In genomic region chr13:109840201-109840892, GRCh38 we compare ENCODE assay signal across 7 cellular contexts. TPM values are rescaled to one million over a fixed set of nuclear protein-coding genes. Genes with fewer than 3 reads are reported as not detected.
DNase-seq lines count a peak whose midpoint lies in the region; ATAC-seq, FAIRE-seq and TF ChIP-seq lines count a peak whose summit lies in the region.

No MANE protein-coding gene starts in this region.

- no peaks in the 10 kb centered on the region for H3K79me2 ChIP-seq in K562 (ENCODE audit: control insufficient read depth, insufficient read depth, low read length)

- no peak for TF ChIP-seq EP300 in K562 (IDR thresholded peaks at IDR 0.05; ENCODE audit: low read length)

- no peaks in the 10 kb centered on the region for H4K20me1 ChIP-seq in K562 (replicated peaks; ENCODE audit: control insufficient read depth, insufficient read depth, low read length)

- no peak overlapping the region for H3K4me2 ChIP-seq in K562 (ENCODE audit: insufficient read depth, low read length)

- TF ChIP-seq RAD21 in K562 (CRISPR knock-in tag; conservative IDR thresholded peaks at IDR 0.05 in 1 of 2, IDR thresholded peaks at IDR 0.05 in 1 of 2): no peak

- no peaks in the 10 kb centered on the region for H3K4me1 ChIP-seq in K562 (replicated peaks in 1 of 2; ENCODE audit: control insufficient read depth in 2 of 2, insufficient read depth in 2 of 2, low read length in 2 of 2)

- no peak overlapping the region for H3K4me3 ChIP-seq in K562

- no TSS peak for BruUV-seq in K562 (replicated peaks; lab: Mats Ljungman, UMichigan)

- H3K9ac ChIP-seq in K562 (ENCODE audit: insufficient read depth in 1 of 2, low read depth in 2 of 2, low read length in 2 of 2): no peak overlapping the region

- WGBS in K562 (ENCODE audit: insufficient coverage, low coverage, missing lambda C conversion rate): 0% methylated on average over 4 of the region's 9 CpGs

- H3K9me1 ChIP-seq in K562 (ENCODE audit: control insufficient read depth, insufficient read depth, low read length): no peaks in the 10 kb centered on the region

- no peaks in the 10 kb centered on the region for H3K36me3 ChIP-seq in K562 (ENCODE audit: control insufficient read depth, insufficient read depth, low read length)

- peak; percentile 42 for ATAC-seq in GM18909 (IDR thresholded peaks at IDR 0.05; ENCODE audit: poor library complexity, unreplicated experiment)
- no peak for ATAC-seq in K562
- ATAC-seq in HG02970 (IDR thresholded peaks at IDR 0.05; ENCODE audit: low FRiP score, unreplicated experiment): no peak
- ATAC-seq in HG03095 (IDR thresholded peaks at IDR 0.05; ENCODE audit: unreplicated experiment): no peak

- POLR2A ChIA-PET in K562 (lab: Yijun Ruan, JAX): no interaction called here

- no peak overlapping the region for H2AFZ ChIP-seq in K562 (ENCODE audit: low read depth, low read length)

- FAIRE-seq in K562 (lab: Jason Lieb, UNC): no peak

- intact Hi-C loops in K562 (cut with micrococcal nuclease): no loop called here

- TF ChIP-seq POLR2A in K562 (conservative IDR thresholded peaks at IDR 0.05): no peak

- in situ Hi-C loops in K562 (cut with MboI): no loop called here

- no peaks in the 10 kb centered on the region for H3K9me3 ChIP-seq in K562 (replicated peaks; ENCODE audit: control insufficient read depth, insufficient read depth, low read depth, low read length)

- CTCF ChIA-PET in K562 (lab: Yijun Ruan, JAX; ENCODE audit: low intra/inter-chr PET ratio): no interaction called here

- H3K27ac ChIP-seq in K562 (ENCODE audit: extremely low read depth, low read depth, low read length): no peak overlapping the region

- DNase-seq in LHCN-M2 (ENCODE audit: low read depth) (peak; percentile 98), K562 (ENCODE audit: extremely low read depth in 1 of 4, low spot score in 3 of 4) (no peak), superior temporal gyrus (ENCODE audit: extremely low spot score) (no peak)
- peak; percentile 39 for DNase-seq in stimulated activated CD4-positive, alpha-beta T cell treated with anti-CD3 and anti-CD28 coated beads, Interleukin-15, amount 100 ng/mL, for 24 hours

- no peak for TF ChIP-seq CTCF in K562 (IDR thresholded peaks at IDR 0.05 in 2 of 3, conservative IDR thresholded peaks at IDR 0.05 in 1 of 3; ENCODE audit: insufficient read depth in 2 of 3, low read depth in 1 of 3, low read length in 3 of 3)

- peaks cover 14 to 49% of the 10 kb centered on the region in 2 experiments; a peak in 4 of 5 replicates for H3K27me3 ChIP-seq in K562 (ENCODE audit: control insufficient read depth in 2 of 2, insufficient read depth in 2 of 2, low read length in 2 of 2)

TF ChIP-seq in K562, 482 proteins besides CTCF, POLR2A, EP300 and RAD21:
- 0 out of 2 replicates have a peak, but pooled peaks have one; percentile 22 for TF ChIP-seq ZNF263 (CRISPR knock-in tag; IDR thresholded peaks at IDR 0.05; ENCODE audit: borderline replicate concordance)
- TF ChIP-seq FOSL1 (tag; conservative IDR thresholded peaks at IDR 0.05): peak; percentile 62
- no peak for TF ChIP-seq ZNF431 (CRISPR knock-in tag; IDR thresholded peaks at IDR 0.05)
- TF ChIP-seq NFE2 (IDR thresholded peaks at IDR 0.05; ENCODE audit: low read depth): 0 out of 2 replicates have a peak, but pooled peaks have one; percentile 22
- no peak for TF ChIP-seq PHF21A (IDR thresholded peaks at IDR 0.05; ENCODE audit: borderline replicate concordance, low read depth)
TF ChIP-seq in K562: peak in this region for 3.

RNA-seq across cellular contexts. Expression of gene IRS2, which starts 54.0 kb away (rescaled TPM):
- total RNA-seq in LHCN-M2 (2014; rRNA removed) (37.8 and 46.7 TPM in 2 replicates), K562 (2014; rRNA removed) (1.2 and 1.4 TPM in 2 replicates), K562 (2014; rRNA removed; fragmentation: Illumina TruSeq; extraction: Trizol) (0.51 and 0.54 TPM in 2 replicates), K562 (2015; rRNA removed; fragmentation: Illumina TruSeq; extraction: Trizol) (0.36 and 0.41 TPM in 2 replicates), K562 (2021) (3.9 and 4.6 TPM in 2 replicates)
- polyA plus RNA-seq in LHCN-M2 (2012): 17.9 TPM
- 1.6 and 2.0 TPM in 2 replicates for total RNA-seq in K562 (2011; cell fraction: chromatin; rRNA removed; ENCODE audit: low replicate concordance)
- 2.4 and 2.7 TPM in 2 replicates for total RNA-seq in K562 (2011; cell fraction: nucleolus; rRNA removed)
- total RNA-seq in K562 (2011; cell fraction: nucleoplasm; rRNA removed): 1.5 and 1.7 TPM in 2 replicates
- polyA plus RNA-seq in K562 (2011; rRNA removed) (0.47 and 0.49 TPM in 2 replicates), K562 (2014; fragmentation: Illumina TruSeq; extraction: Trizol) (0.83 and 1.1 TPM in 2 replicates), K562 (2014; fragmentation: Nextera tagmentation; extraction: Ambion mirVana) (under 1 TPM; 0.53 to 0.63 TPM), K562 (2014; rRNA removed) (1.2 and 1.3 TPM in 2 replicates)
- 0.22 and 0.63 TPM in 2 replicates for polyA plus RNA-seq in K562 (2011; cell fraction: cytosol; rRNA removed)
- 0.56 and 1.0 TPM in 2 replicates for polyA plus RNA-seq in K562 (2011; cell fraction: nucleus; rRNA removed)
- 1.6 and 2.8 TPM in 2 replicates for polyA plus RNA-seq in K562 (2012)
- polyA minus RNA-seq in K562 (2011; rRNA and poly(A)+ RNA removed): 0.46 and 0.66 TPM in 2 replicates
- polyA minus RNA-seq in K562 (2011; cell fraction: cytosol; rRNA and poly(A)+ RNA removed): 1.0 and 1.5 TPM in 2 replicates
- polyA minus RNA-seq in K562 (2011; cell fraction: nucleus; rRNA and poly(A)+ RNA removed): 2.0 and 2.2 TPM in 2 replicates

Comparison
In these comparisons a context has a peak if more than half of its experiments do, and no peak if none do; other contexts are left out.
1. DNase-seq: peak in LHCN-M2 (single experiment) and stimulated activated CD4-positive, alpha-beta T cell treated with anti-CD3 and anti-CD28 coated beads, Interleukin-15, amount 100 ng/mL, for 24 hours (single experiment); none in K562 (0 of 4) and superior temporal gyrus (single experiment).